In the genomic region with DNA sequence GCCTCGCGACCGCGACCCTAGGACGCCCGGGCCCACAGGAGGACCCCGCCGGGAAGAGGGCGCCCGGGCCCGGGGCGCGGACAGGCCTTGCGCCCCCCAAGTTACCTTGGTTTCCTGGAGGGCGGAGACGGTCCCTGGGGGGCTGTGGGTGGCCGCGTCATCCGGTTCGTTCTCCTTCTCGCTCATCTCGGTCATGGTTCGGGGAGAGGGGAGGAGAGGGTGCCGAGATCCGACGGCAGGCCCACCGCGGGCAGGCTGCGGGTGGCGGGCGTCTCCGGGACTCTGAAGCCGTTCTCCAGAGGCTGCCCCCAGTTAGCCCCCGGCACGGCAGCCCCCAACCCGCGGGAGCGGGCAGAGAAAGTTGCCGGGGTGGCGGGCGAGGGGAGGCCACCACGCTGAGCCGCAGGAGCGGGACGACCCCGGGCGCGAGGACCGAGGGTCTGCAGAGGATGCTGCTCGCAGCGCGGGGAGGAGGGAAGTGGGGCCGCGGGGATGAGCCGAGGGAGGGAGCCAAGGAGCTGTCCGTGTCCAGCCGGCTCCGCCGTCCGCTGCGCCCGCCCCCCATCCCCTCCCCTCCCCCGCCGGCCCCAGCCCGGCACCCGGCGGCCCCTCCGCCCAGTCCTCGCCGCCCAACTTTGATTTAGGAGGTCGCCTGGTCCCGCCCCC, we compare ENCODE assay signal across 9 cellular contexts. TPM values are rescaled to one million over a fixed set of nuclear protein-coding genes. Genes with fewer than 3 reads are reported as not detected.
A peak's percentile ranks its signal among the peaks of the same experiment; 100 is the strongest.
DNase-seq lines count a peak whose midpoint lies in the region; ATAC-seq and TF ChIP-seq lines count a peak whose summit lies in the region.
"Had no signal": no experiment of that assay in that cellular context is flagged by ENCODE, and none has a peak within 500 bp of the region (broad histone marks: within the 10 kb centered on the region; RNA-seq: fewer than 3 reads in every experiment).

A gene with protein sequence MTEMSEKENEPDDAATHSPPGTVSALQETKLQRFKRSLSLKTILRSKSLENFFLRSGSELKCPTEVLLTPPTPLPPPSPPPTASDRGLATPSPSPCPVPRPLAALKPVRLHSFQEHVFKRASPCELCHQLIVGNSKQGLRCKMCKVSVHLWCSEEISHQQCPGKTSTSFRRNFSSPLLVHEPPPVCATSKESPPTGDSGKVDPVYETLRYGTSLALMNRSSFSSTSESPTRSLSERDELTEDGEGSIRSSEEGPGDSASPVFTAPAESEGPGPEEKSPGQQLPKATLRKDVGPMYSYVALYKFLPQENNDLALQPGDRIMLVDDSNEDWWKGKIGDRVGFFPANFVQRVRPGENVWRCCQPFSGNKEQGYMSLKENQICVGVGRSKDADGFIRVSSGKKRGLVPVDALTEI (minus strand): TSS at position 638 of the 666 bp plus-strand sequence. CDS start 443 bp downstream, at position 195.

- peak within 1 kb of the TSS; percentile 40 for H3K4me3 ChIP-seq in cardiac muscle cell
- H3K4me3 ChIP-seq in muscle layer of colon (ENCODE audit: low read depth in 1 of 2, low read length in 2 of 2) = peak within 1 kb of the TSS; percentile 20 to 58
- H3K4me3 ChIP-seq in uterus = peak within 1 kb of the TSS; percentile 23 to 41

- TF ChIP-seq CTCF in cardiac muscle cell (IDR thresholded peaks at IDR 0.05; ENCODE audit: low read depth, low read length) (no peak), uterus (IDR thresholded peaks at IDR 0.05) (no peak)

- H3K27ac ChIP-seq in cardiac muscle cell (no peak within 1 kb of the TSS), muscle layer of colon (ENCODE audit: low read depth, low read length) (no peak within 1 kb of the TSS), uterus (peak within 1 kb of the TSS; percentile 3 to 76)

- no peak within 1 kb of the TSS for H3K9ac ChIP-seq in muscle layer of colon (ENCODE audit: low read length)

- peaks cover 4% of the 10 kb centered on the region for H3K4me1 ChIP-seq in cardiac muscle cell (ENCODE audit: low read depth)
- H3K4me1 ChIP-seq in muscle layer of colon (ENCODE audit: insufficient read depth, low read length) = peaks cover 5% of the 10 kb centered on the region
- H3K4me1 ChIP-seq in uterus = peaks cover 0 to 3% of the 10 kb centered on the region in 2 donors

- intact Hi-C loops in Right ventricle myocardium inferior (cut with DNase I) = no loop called here
- intact Hi-C loops in uterus (cut with DNase I; ENCODE audit: low total_unique reads) = no loop called here

- DNase-seq in cardiac muscle cell (ENCODE audit: low read depth in 1 of 2, low spot score in 1 of 2) (no peak), Right ventricle myocardium inferior (ENCODE audit: missing footprints) (no peak), uterus (no peak), NCI-H345 treated with DMSO at 0.1 percent for 48 hours (lab: John Stamatoyannopoulos, UW; ENCODE audit: unreplicated experiment) (no peak)
- no peak for DNase-seq in central memory CD8-positive, alpha-beta T cell (ENCODE audit: low spot score in 2 of 2)
- DNase-seq: PC-3 had no signal

- H3K27ac Mint-ChIP-seq in central memory CD8-positive, alpha-beta T cell (ENCODE audit: low read depth) = no peak within 1 kb of the TSS

- peaks cover 3% of the 10 kb centered on the region for H3K36me3 Mint-ChIP-seq in central memory CD8-positive, alpha-beta T cell (ENCODE audit: insufficient read depth)

- peaks cover 16% of the 10 kb centered on the region for H3K4me1 Mint-ChIP-seq in central memory CD8-positive, alpha-beta T cell

- H3K9me3 ChIP-seq in cardiac muscle cell (ENCODE audit: low read depth) (no peaks in the 10 kb centered on the region), muscle layer of colon (ENCODE audit: low read length) (no peaks in the 10 kb centered on the region), uterus (no peaks in the 10 kb centered on the region)

- no peaks in the 10 kb centered on the region for H3K9me3 Mint-ChIP-seq in central memory CD8-positive, alpha-beta T cell

- H3K4me3 Mint-ChIP-seq in central memory CD8-positive, alpha-beta T cell = peak within 1 kb of the TSS; percentile 73

- ATAC-seq in Right ventricle myocardium inferior (no peak), GM21619 (IDR thresholded peaks at IDR 0.05; ENCODE audit: unreplicated experiment) (no peak), HG03469 (IDR thresholded peaks at IDR 0.05; ENCODE audit: unreplicated experiment) (no peak)
- no peak for ATAC-seq in central memory CD8-positive, alpha-beta T cell (replicated peaks; ENCODE audit: extremely low read depth, poor library complexity, severe bottlenecking)
- ATAC-seq: PC-3 had no signal

- H3K36me3 ChIP-seq in cardiac muscle cell (no peaks in the 10 kb centered on the region), muscle layer of colon (ENCODE audit: insufficient read depth, low read length) (no peaks in the 10 kb centered on the region), uterus (no peaks in the 10 kb centered on the region)

- no peak for TF ChIP-seq POLR2A in uterus (IDR thresholded peaks at IDR 0.05)

- peaks cover 52% of the 10 kb centered on the region for H3K27me3 Mint-ChIP-seq in central memory CD8-positive, alpha-beta T cell

- peaks cover 53% of the 10 kb centered on the region for H3K27me3 ChIP-seq in cardiac muscle cell
- H3K27me3 ChIP-seq in muscle layer of colon (ENCODE audit: control insufficient read depth in 1 of 2, insufficient read depth in 2 of 2, low read length in 2 of 2) = peaks cover 12 to 46% of the 10 kb centered on the region in 2 donors
- H3K27me3 ChIP-seq in uterus = no peaks in the 10 kb centered on the region

RNA-seq across cellular contexts. Expression of the gene that starts here (rescaled TPM):
- total RNA-seq in cardiac muscle cell = 0.21 and 0.56 TPM in 2 replicates
- polyA plus RNA-seq in cardiac muscle cell = 0.17 and 0.42 TPM in 2 replicates
- total RNA-seq in Right ventricle myocardium inferior = 2.9 TPM
- 10 to 100 TPM in 1 of 4 donors, 1 to 10 TPM in 2, under 1 TPM in 1; 0.59 to 14.4 (median 1.1) TPM for total RNA-seq in uterus
- total RNA-seq: PC-3 had no signal

Comparison
In these comparisons a context has a peak if more than half of its experiments do, and no peak if none do; other contexts are left out.
1. H3K27ac ChIP-seq: peak in uterus (2 of 2); none in cardiac muscle cell (single experiment) and muscle layer of colon (single experiment).
2. Peak in every context shown above with its lines, with median percentiles within 50 percentile points of each other: H3K4me3 ChIP-seq.